ENCODE assay signal across 19 cellular contexts in the genomic region with DNA sequence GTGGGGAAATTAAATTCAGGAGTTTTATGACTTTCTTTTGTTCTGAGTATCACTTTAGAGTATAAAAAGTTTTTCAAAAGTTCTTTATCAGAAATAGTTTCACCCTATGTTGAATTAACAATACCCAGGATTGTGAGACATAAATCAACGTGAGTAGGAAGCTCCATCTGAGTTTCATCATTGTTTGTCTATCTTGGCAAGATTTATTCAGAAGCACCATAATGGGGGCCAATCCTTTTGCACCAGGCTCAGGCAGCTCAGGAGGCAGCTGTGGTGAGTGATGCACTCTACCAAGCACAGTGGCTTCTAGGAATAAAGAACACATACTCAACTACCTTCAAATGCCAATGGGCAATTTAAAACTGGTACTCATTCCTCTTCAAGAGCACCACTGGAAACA. TPM values are rescaled to one million over a fixed set of nuclear protein-coding genes. Genes with fewer than 3 reads are reported as not detected.
DNase-seq lines count a peak whose midpoint lies in the region; ATAC-seq and TF ChIP-seq lines count a peak whose summit lies in the region.
"Had no signal": no experiment of that assay in that cellular context is flagged by ENCODE, and none has a peak within 500 bp of the region (broad histone marks: within the 10 kb centered on the region; RNA-seq: fewer than 3 reads in every experiment).

No MANE protein-coding gene starts in this region.

- no peaks in the 10 kb centered on the region for H4K20me1 ChIP-seq in mammary epithelial cell (ENCODE audit: insufficient read depth, low read length)
- no peaks in the 10 kb centered on the region for H4K20me1 ChIP-seq in OCI-LY3 (ENCODE audit: insufficient read depth, low read length)

- H3K4me1 Mint-ChIP-seq in MCF 10A (ENCODE audit: insufficient read depth, unreplicated experiment), result peaks cover 42% of the 10 kb centered on the region
- H3K4me1 Mint-ChIP-seq in dendritic cell treated with granulocyte-macrophage colony-stimulating factor and Interleukin-4, amounts not matched to agents 40 ng/mL and 50 ng/mL, for 4 days (ENCODE audit: low read depth), result peaks cover 80% of the 10 kb centered on the region
- peaks cover 55% of the 10 kb centered on the region for H3K4me1 Mint-ChIP-seq in stimulated activated effector memory CD8-positive, alpha-beta T cell treated with anti-CD3 and anti-CD28 coated beads, Interleukin-12 subunit alpha, Interleukin-12 subunit beta, amount 100 ng/mL, for 72 hours
- H3K4me1 Mint-ChIP-seq in activated naive CD4-positive, alpha-beta T cell treated with anti-CD3 and anti-CD28 coated beads for 36 hours (ENCODE audit: low read depth), result peaks cover 34% of the 10 kb centered on the region

- H3K4me2 ChIP-seq in mammary epithelial cell (ENCODE audit: insufficient read depth, low read depth, low read length) (no peak overlapping the region), OCI-LY3 (ENCODE audit: low read length) (peak overlapping the region; percentile 62)

- no peaks in the 10 kb centered on the region for H3K27me3 ChIP-seq in mammary epithelial cell (ENCODE audit: insufficient read depth, low read length)
- H3K27me3 ChIP-seq in OCI-LY3 (ENCODE audit: low read depth, low read length), result no peaks in the 10 kb centered on the region
- H3K27me3 ChIP-seq: sigmoid colon had no signal

- H3K4me1 ChIP-seq in mammary epithelial cell (ENCODE audit: insufficient read depth, low read length) (peaks cover 44% of the 10 kb centered on the region), OCI-LY3 (ENCODE audit: low read length) (peaks cover 65% of the 10 kb centered on the region)

- POLR2A ChIA-PET in MCF 10A (lab: Yijun Ruan, JAX), result interaction anchor here (0.6 to 6.7 kb wide), 8 partner anchors 12 to 687 kb away, joined by 3 to 99 read pairs (median 4); a partner anchor contains a TSS

- H3K36me3 Mint-ChIP-seq in MCF 10A (ENCODE audit: insufficient read depth, unreplicated experiment), result peaks cover 63% of the 10 kb centered on the region
- H3K36me3 Mint-ChIP-seq in dendritic cell treated with granulocyte-macrophage colony-stimulating factor and Interleukin-4, amounts not matched to agents 40 ng/mL and 50 ng/mL, for 4 days (ENCODE audit: low read depth), result peaks cover 94% of the 10 kb centered on the region
- H3K36me3 Mint-ChIP-seq in stimulated activated effector memory CD8-positive, alpha-beta T cell treated with anti-CD3 and anti-CD28 coated beads, Interleukin-12 subunit alpha, Interleukin-12 subunit beta, amount 100 ng/mL, for 72 hours, result peaks cover 19% of the 10 kb centered on the region
- H3K36me3 Mint-ChIP-seq in activated naive CD4-positive, alpha-beta T cell treated with anti-CD3 and anti-CD28 coated beads for 36 hours (ENCODE audit: low read depth), result peaks cover 4% of the 10 kb centered on the region

- in situ Hi-C loops in mammary epithelial cell (cut with MboI; ENCODE audit: low sequenced_read_pairs in 2 of 2), result loop anchor here in 1 of 2 donors (25.0 kb wide), 2 partner anchors 254 to 479 kb away; no protein-coding TSS in a partner anchor

- DNase-seq in MCF 10A (ENCODE audit: unreplicated experiment), result peak; percentile 90
- no peak for DNase-seq in mammary epithelial cell
- no peak for DNase-seq in stimulated activated effector memory CD8-positive, alpha-beta T cell treated with anti-CD3 and anti-CD28 coated beads, Interleukin-12 subunit alpha, Interleukin-12 subunit beta, amount 100 ng/mL, for 72 hours (ENCODE audit: low spot score in 2 of 2)
- DNase-seq in pons (ENCODE audit: low spot score), result no peak
- DNase-seq in activated naive CD4-positive, alpha-beta T cell treated with anti-CD3 and anti-CD28 coated beads for 36 hours, result no peak
- DNase-seq: activated T-cell treated with anti-CD3 and anti-CD28 coated beads, Interleukin-2, amount 50 U/mL, for 1 hour; effector memory CD8-positive, alpha-beta T cell; mucosa of descending colon; NCI-H1694 treated with DMSO at 0.1 percent for 48 hours; occipital lobe; SHP77; sigmoid colon; stimulated activated CD4-positive, alpha-beta T cell treated with anti-CD3 and anti-CD28 coated beads, Interleukin-2, amount 100 ng/mL, for 24 hours had no signal

- no peak for TF ChIP-seq CTCF in MCF 10A (IDR thresholded peaks at IDR 0.05; ENCODE audit: unreplicated experiment)
- TF ChIP-seq CTCF in mammary epithelial cell (conservative IDR thresholded peaks at IDR 0.05 in 1 of 2, IDR thresholded peaks at IDR 0.05 in 1 of 2; ENCODE audit: extremely low read depth in 1 of 2, insufficient read depth in 1 of 2, low read depth in 1 of 2, low read length in 2 of 2), result no peak
- TF ChIP-seq CTCF in OCI-LY3 (IDR thresholded peaks at IDR 0.05; ENCODE audit: low read depth, low read length), result no peak

- peak overlapping the region; percentile 29 for H3K27ac Mint-ChIP-seq in MCF 10A (ENCODE audit: low read depth, unreplicated experiment)
- peak overlapping the region; percentile 77 for H3K27ac Mint-ChIP-seq in dendritic cell treated with granulocyte-macrophage colony-stimulating factor and Interleukin-4, amounts not matched to agents 40 ng/mL and 50 ng/mL, for 4 days
- H3K27ac Mint-ChIP-seq in stimulated activated effector memory CD8-positive, alpha-beta T cell treated with anti-CD3 and anti-CD28 coated beads, Interleukin-12 subunit alpha, Interleukin-12 subunit beta, amount 100 ng/mL, for 72 hours, result peak overlapping the region; percentile 53
- H3K27ac Mint-ChIP-seq in activated naive CD4-positive, alpha-beta T cell treated with anti-CD3 and anti-CD28 coated beads for 36 hours, result no peak overlapping the region
- H3K27ac Mint-ChIP-seq: effector memory CD8-positive, alpha-beta T cell had no signal

- no peak overlapping the region for H3K4me3 ChIP-seq in mammary epithelial cell (replicated peaks in 1 of 3; ENCODE audit: insufficient read depth in 1 of 3, low read depth in 2 of 3, low read length in 3 of 3)
- peak overlapping the region; percentile 39 for H3K4me3 ChIP-seq in OCI-LY3 (ENCODE audit: low read length)
- H3K4me3 ChIP-seq: mucosa of descending colon, sigmoid colon had no signal

- H2AFZ ChIP-seq in mammary epithelial cell (ENCODE audit: low read depth, low read length) (no peak overlapping the region), OCI-LY3 (ENCODE audit: low read depth, low read length) (no peak overlapping the region)

- H3K9me3 ChIP-seq in mammary epithelial cell (replicated peaks; ENCODE audit: insufficient read depth, low read length) (no peaks in the 10 kb centered on the region), OCI-LY3 (ENCODE audit: insufficient read depth, low read length) (no peaks in the 10 kb centered on the region)
- H3K9me3 ChIP-seq: mucosa of descending colon, sigmoid colon had no signal

- H3K36me3 ChIP-seq in mammary epithelial cell (ENCODE audit: insufficient read depth, low read length) (peaks cover 13% of the 10 kb centered on the region), OCI-LY3 (replicated peaks; ENCODE audit: low read depth, low read length) (no peaks in the 10 kb centered on the region)

- CTCF ChIA-PET in MCF 10A (lab: Yijun Ruan, JAX) (interaction anchor here (0.5 to 6.6 kb wide), 28 partner anchors 11 to 631 kb away, joined by 3 to 139 read pairs (median 4); a partner anchor contains a TSS), mammary epithelial cell (lab: Charles Lee; ENCODE audit: low non-redundant PET) (no interaction called here)
- CTCF ChIA-PET in activated naive CD4-positive, alpha-beta T cell treated with anti-CD3 and anti-CD28 coated beads for 36 hours (lab: Charles Lee), result interaction anchor here (0.6 to 3.3 kb wide), 21 partner anchors 8 to 714 kb away, joined by 3 to 33 read pairs (median 6); a partner anchor contains a TSS

- 0% methylated on average over 1 of the region's 1 CpG for WGBS in mammary epithelial cell (ENCODE audit: low coverage, missing lambda C conversion rate)

- intact Hi-C loops in MCF 10A (cut with micrococcal nuclease), result no loop called here
- intact Hi-C loops in mammary epithelial cell (cut with micrococcal nuclease), result no loop called here
- intact Hi-C loops in dendritic cell treated with granulocyte-macrophage colony-stimulating factor and Interleukin-4, amounts not matched to agents 40 ng/mL and 50 ng/mL, for 4 days (cut with micrococcal nuclease), result loop anchor here (2.0 to 5.0 kb wide), 2 partner anchors 13 to 89 kb away; no protein-coding TSS in a partner anchor
- intact Hi-C loops in activated naive CD4-positive, alpha-beta T cell treated with anti-CD3 and anti-CD28 coated beads for 36 hours (cut with micrococcal nuclease), result no loop called here

- H3K27ac ChIP-seq in mammary epithelial cell (ENCODE audit: insufficient read depth, low read depth, low read length) (no peak overlapping the region), OCI-LY3 (ENCODE audit: low read length) (peak overlapping the region; percentile 76)
- H3K27ac ChIP-seq: sigmoid colon had no signal

- no peaks in the 10 kb centered on the region for H3K27me3 Mint-ChIP-seq in MCF 10A (ENCODE audit: insufficient read depth, unreplicated experiment)
- no peaks in the 10 kb centered on the region for H3K27me3 Mint-ChIP-seq in dendritic cell treated with granulocyte-macrophage colony-stimulating factor and Interleukin-4, amounts not matched to agents 40 ng/mL and 50 ng/mL, for 4 days
- H3K27me3 Mint-ChIP-seq in activated naive CD4-positive, alpha-beta T cell treated with anti-CD3 and anti-CD28 coated beads for 36 hours (ENCODE audit: low read depth), result no peaks in the 10 kb centered on the region
- H3K27me3 Mint-ChIP-seq: effector memory CD8-positive, alpha-beta T cell had no signal

- no peak overlapping the region for H3K9ac ChIP-seq in mammary epithelial cell (ENCODE audit: insufficient read depth, low read length)
- no peak overlapping the region for H3K9ac ChIP-seq in OCI-LY3 (ENCODE audit: low read length)

- no peak overlapping the region for H3K4me3 Mint-ChIP-seq in MCF 10A (ENCODE audit: unreplicated experiment)
- H3K4me3 Mint-ChIP-seq in dendritic cell treated with granulocyte-macrophage colony-stimulating factor and Interleukin-4, amounts not matched to agents 40 ng/mL and 50 ng/mL, for 4 days, result peak overlapping the region; percentile 13
- H3K4me3 Mint-ChIP-seq in stimulated activated effector memory CD8-positive, alpha-beta T cell treated with anti-CD3 and anti-CD28 coated beads, Interleukin-12 subunit alpha, Interleukin-12 subunit beta, amount 100 ng/mL, for 72 hours, result peak overlapping the region; percentile 11
- no peak overlapping the region for H3K4me3 Mint-ChIP-seq in activated naive CD4-positive, alpha-beta T cell treated with anti-CD3 and anti-CD28 coated beads for 36 hours
- H3K4me3 Mint-ChIP-seq: effector memory CD8-positive, alpha-beta T cell had no signal

- peak; percentile 67 for ATAC-seq in stimulated activated effector memory CD8-positive, alpha-beta T cell treated with anti-CD3 and anti-CD28 coated beads, Interleukin-12 subunit alpha, Interleukin-12 subunit beta, amount 100 ng/mL, for 72 hours
- no peak for ATAC-seq in HG03565 (IDR thresholded peaks at IDR 0.05; ENCODE audit: unreplicated experiment)
- ATAC-seq: effector memory CD8-positive, alpha-beta T cell; HCT116; mucosa of descending colon had no signal

- dilution Hi-C loops in mammary epithelial cell (cut with HindIII; ENCODE audit: low sequenced_read_pairs), result loop anchor here (25.0 kb wide), 1 partner anchor 479 kb away; no protein-coding TSS in a partner anchor

- H3K79me2 ChIP-seq in mammary epithelial cell (ENCODE audit: insufficient read depth, low read length) (peaks cover 16% of the 10 kb centered on the region), OCI-LY3 (ENCODE audit: low read length) (no peaks in the 10 kb centered on the region)

- H3K9me3 Mint-ChIP-seq in MCF 10A (ENCODE audit: unreplicated experiment), result no peaks in the 10 kb centered on the region
- no peaks in the 10 kb centered on the region for H3K9me3 Mint-ChIP-seq in dendritic cell treated with granulocyte-macrophage colony-stimulating factor and Interleukin-4, amounts not matched to agents 40 ng/mL and 50 ng/mL, for 4 days
- H3K9me3 Mint-ChIP-seq in stimulated activated effector memory CD8-positive, alpha-beta T cell treated with anti-CD3 and anti-CD28 coated beads, Interleukin-12 subunit alpha, Interleukin-12 subunit beta, amount 100 ng/mL, for 72 hours, result no peaks in the 10 kb centered on the region
- no peaks in the 10 kb centered on the region for H3K9me3 Mint-ChIP-seq in activated naive CD4-positive, alpha-beta T cell treated with anti-CD3 and anti-CD28 coated beads for 36 hours
- H3K9me3 Mint-ChIP-seq: effector memory CD8-positive, alpha-beta T cell had no signal

- BruUV-seq in MCF 10A (replicated peaks; lab: Mats Ljungman, UMichigan), result TSS peak; percentile 96
- no TSS peak for BruUV-seq in mammary epithelial cell (replicated peaks; lab: Mats Ljungman, UMichigan)

RNA-seq across cellular contexts. Expression of a gene that starts 12.0 kb away (rescaled TPM):
- total RNA-seq in MCF 10A (2022) (136 and 154 TPM in 2 replicates), mammary epithelial cell (100 to 1,000 TPM; 105 to 242 TPM)
- 179 TPM for polyA plus RNA-seq in mammary epithelial cell
- polyA minus RNA-seq in mammary epithelial cell, result 66.8 TPM
- total RNA-seq in activated naive CD4-positive, alpha-beta T cell treated with anti-CD3 and anti-CD28 coated beads for 36 hours, result 10 to 100 TPM in 1 of 2 experiments, 1 to 10 TPM in 1; 9.6 to 10.7 TPM

RNA-seq across cellular contexts. Expression of a gene that starts 23.3 kb away (rescaled TPM):
- total RNA-seq in MCF 10A (2022) (not detected in 2 replicates), mammary epithelial cell (not detected)
- 0.07 TPM for polyA plus RNA-seq in mammary epithelial cell
- polyA minus RNA-seq in mammary epithelial cell, result not detected
- 10 to 100 TPM; 73.5 to 78.3 TPM for total RNA-seq in activated naive CD4-positive, alpha-beta T cell treated with anti-CD3 and anti-CD28 coated beads for 36 hours
- total RNA-seq: fibroblast of villous mesenchyme, HT-29 had no signal

Comparison
In these comparisons a context has a peak if more than half of its experiments do, and no peak if none do; other contexts are left out.
1. H3K4me3 Mint-ChIP-seq: peak in dendritic cell treated with granulocyte-macrophage colony-stimulating factor and Interleukin-4, amounts not matched to agents 40 ng/mL and 50 ng/mL, for 4 days (single experiment) and stimulated activated effector memory CD8-positive, alpha-beta T cell treated with anti-CD3 and anti-CD28 coated beads, Interleukin-12 subunit alpha, Interleukin-12 subunit beta, amount 100 ng/mL, for 72 hours (single experiment); none in MCF 10A (single experiment) and activated naive CD4-positive, alpha-beta T cell treated with anti-CD3 and anti-CD28 coated beads for 36 hours (single experiment).
2. RNA of a gene that starts 12.0 kb away (total RNA-seq): 105 to 242 TPM in mammary epithelial cell and 136 to 154 TPM in MCF 10A; 9.6 to 10.7 TPM in activated naive CD4-positive, alpha-beta T cell treated with anti-CD3 and anti-CD28 coated beads for 36 hours; every median in the first group is over 4 times any median in the second.
3. RNA of a gene that starts 23.3 kb away (total RNA-seq): 73.5 to 78.3 TPM in activated naive CD4-positive, alpha-beta T cell treated with anti-CD3 and anti-CD28 coated beads for 36 hours; not detected in MCF 10A and not detected in mammary epithelial cell; every median in the first group is over 10 times any median in the second.